In the genomic region with DNA sequence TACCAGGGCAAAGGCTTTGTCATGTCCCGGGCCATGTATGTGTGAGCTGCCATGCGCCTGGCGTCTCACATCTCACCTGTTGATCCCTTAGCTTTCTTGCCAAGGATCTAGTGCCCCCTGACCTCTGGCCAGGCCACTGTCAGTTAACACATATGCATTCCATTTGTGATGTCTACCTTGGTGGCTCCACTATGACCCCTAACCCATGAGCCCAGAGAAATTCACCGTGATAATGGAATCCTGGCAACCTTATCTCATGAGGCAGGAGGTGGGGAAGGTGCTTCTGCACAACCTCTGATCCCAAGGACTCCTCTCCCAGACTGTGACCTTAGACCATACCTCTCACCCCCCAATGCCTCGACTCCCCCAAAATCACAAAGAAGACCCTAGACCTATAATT, we compare ENCODE assay signal across 1 cellular context.
A peak's percentile ranks its signal among the peaks of the same experiment; 100 is the strongest.
TF ChIP-seq lines count a peak whose summit lies in the region.

No MANE protein-coding gene starts in this region.

TF ChIP-seq in HEK293, 187 proteins besides CTCF, POLR2A, EP300 and RAD21:
- TF ChIP-seq ZBTB17 (tag by site-specific recombination; IDR thresholded peaks at IDR 0.05) (0 out of 2 replicates have a peak, but pooled peaks have one; percentile 25), SCRT2 (tag by site-specific recombination; IDR thresholded peaks at IDR 0.05) (peak; percentile 61)
